Comparison of ENCODE assay signal across 8 cellular contexts in genomic region chr3:128878556-128879124, GRCh38. TPM values are rescaled to one million over a fixed set of nuclear protein-coding genes. Genes with fewer than 3 reads are reported as not detected.
A peak's percentile ranks its signal among the peaks of the same experiment; 100 is the strongest.
DNase-seq lines count a peak whose midpoint lies in the region; ATAC-seq and TF ChIP-seq lines count a peak whose summit lies in the region.

No MANE protein-coding gene starts in this region.

- TF ChIP-seq CTCF in Calu3 (IDR thresholded peaks at IDR 0.05; ENCODE audit: unreplicated experiment) = no peak
- no peak for TF ChIP-seq CTCF in WTC11 (IDR thresholded peaks at IDR 0.05)
- TF ChIP-seq CTCF in uterus (IDR thresholded peaks at IDR 0.05) = no peak

- peak overlapping the region; percentile 81 for H3K4me3 Mint-ChIP-seq in Calu3 (ENCODE audit: low read depth, unreplicated experiment)
- peak overlapping the region; percentile 83 for H3K4me3 Mint-ChIP-seq in WTC11
- peak overlapping the region; percentile 80 to 98 (median 92) for H3K4me3 Mint-ChIP-seq in naive B cell

- peaks cover 5 to 8% of the 10 kb centered on the region in 2 donors for H3K4me1 ChIP-seq in uterus

- peaks cover 43% of the 10 kb centered on the region for H3K4me1 Mint-ChIP-seq in Calu3 (ENCODE audit: low read depth, unreplicated experiment)
- H3K4me1 Mint-ChIP-seq in WTC11 = peaks cover 32% of the 10 kb centered on the region
- H3K4me1 Mint-ChIP-seq in naive B cell = peaks cover 27 to 60% (median 48%) of the 10 kb centered on the region in 3 donors

- H3K27ac Mint-ChIP-seq in Calu3 (ENCODE audit: unreplicated experiment) = peak overlapping the region; percentile 84
- H3K27ac Mint-ChIP-seq in WTC11 = peak overlapping the region; percentile 96
- peak overlapping the region; percentile 93 to 99 (median 98) for H3K27ac Mint-ChIP-seq in naive B cell

- no peak for TF ChIP-seq POLR2A in uterus (IDR thresholded peaks at IDR 0.05)

- ATAC-seq in GM19395 (IDR thresholded peaks at IDR 0.05; ENCODE audit: unreplicated experiment) (peak; percentile 7), WTC11 (peak; percentile 7), esophagus mucosa (peak; percentile 58), naive B cell (ENCODE audit: low read depth in 2 of 2) (peak; percentile 22 to 34)

- peak overlapping the region; percentile 94 to 95 for H3K27ac ChIP-seq in uterus

- BruUV-seq in Calu3 (replicated peaks; lab: Mats Ljungman, UMichigan) = TSS peak; percentile 94

- H3K27me3 ChIP-seq in uterus = no peaks in the 10 kb centered on the region

- H3K9me3 ChIP-seq in uterus = no peaks in the 10 kb centered on the region

- intact Hi-C loops in Calu3 (cut with micrococcal nuclease; ENCODE audit: unreplicated experiment) = loop anchor here (10.0 kb wide), 1 partner anchor 214 kb away; no protein-coding TSS in a partner anchor
- intact Hi-C loops in uterus (cut with DNase I; ENCODE audit: low total_unique reads) = no loop called here

- CTCF ChIA-PET in Calu3 (lab: Charles Lee) (interaction anchor here (0.5 to 3.7 kb wide), 13 partner anchors 9 to 261 kb away, joined by 3 to 15 read pairs (median 3); no protein-coding TSS in a partner anchor), WTC11 (lab: Charles Lee) (interaction anchor here (0.5 to 2.1 kb wide), 12 partner anchors 11 to 287 kb away, joined by 3 to 9 read pairs (median 4); partner anchors contain the start of gene CFAP92)

- H3K4me3 ChIP-seq in uterus = peak overlapping the region; percentile 66 to 87

- H3K36me3 ChIP-seq in uterus = no peaks in the 10 kb centered on the region

- H3K27me3 Mint-ChIP-seq in Calu3 (ENCODE audit: unreplicated experiment) = peaks cover 19% of the 10 kb centered on the region
- peaks cover 11% of the 10 kb centered on the region for H3K27me3 Mint-ChIP-seq in WTC11 (ENCODE audit: low read depth)
- no peaks in the 10 kb centered on the region for H3K27me3 Mint-ChIP-seq in naive B cell

- DNase-seq in Calu3 (peak; percentile 18), HuH-7.5 (ENCODE audit: low spot score) (peak; percentile 47), WTC11 (ENCODE audit: low spot score) (no peak), naive B cell (no peak), uterus (peak in 1 of 2 donors; percentile 26), GOT3 (lab: John Stamatoyannopoulos, UW) (no peak)

- H3K9me3 Mint-ChIP-seq in Calu3 (ENCODE audit: low read depth, unreplicated experiment) (no peaks in the 10 kb centered on the region), WTC11 (no peaks in the 10 kb centered on the region), naive B cell (no peaks in the 10 kb centered on the region)

- POLR2A ChIA-PET in WTC11 (lab: Charles Lee) = interaction anchor here (0.6 to 1.3 kb wide), 6 partner anchors 11 to 437 kb away, joined by 3 to 5 read pairs (median 4); partner anchors contain the start of gene CFAP92

- H3K36me3 Mint-ChIP-seq in Calu3 (ENCODE audit: insufficient read depth, unreplicated experiment) = peaks cover 49% of the 10 kb centered on the region
- H3K36me3 Mint-ChIP-seq in WTC11 = peaks cover 4% of the 10 kb centered on the region; the same call in 1 of the 2 replicates
- no peaks in the 10 kb centered on the region for H3K36me3 Mint-ChIP-seq in naive B cell

TF ChIP-seq in WTC11, 78 proteins besides CTCF, POLR2A, EP300 and RAD21:
- TF ChIP-seq TP53 (CRISPR knock-in tag; IDR thresholded peaks at IDR 0.05) (no peak), ZNF317 (CRISPR knock-in tag; IDR thresholded peaks at IDR 0.05; ENCODE audit: borderline replicate concordance, low read depth) (no peak), CBFB (CRISPR knock-in tag; IDR thresholded peaks at IDR 0.05; ENCODE audit: low read depth) (no peak), USF1 (CRISPR knock-in tag; IDR thresholded peaks at IDR 0.05) (no peak), NR2C2 (CRISPR knock-in tag; IDR thresholded peaks at IDR 0.05) (no peak), KAT7 (CRISPR knock-in tag; IDR thresholded peaks at IDR 0.05; ENCODE audit: borderline replicate concordance) (no peak), ETV6 (CRISPR knock-in tag; IDR thresholded peaks at IDR 0.05) (no peak)
- TF ChIP-seq, protein P1, sequence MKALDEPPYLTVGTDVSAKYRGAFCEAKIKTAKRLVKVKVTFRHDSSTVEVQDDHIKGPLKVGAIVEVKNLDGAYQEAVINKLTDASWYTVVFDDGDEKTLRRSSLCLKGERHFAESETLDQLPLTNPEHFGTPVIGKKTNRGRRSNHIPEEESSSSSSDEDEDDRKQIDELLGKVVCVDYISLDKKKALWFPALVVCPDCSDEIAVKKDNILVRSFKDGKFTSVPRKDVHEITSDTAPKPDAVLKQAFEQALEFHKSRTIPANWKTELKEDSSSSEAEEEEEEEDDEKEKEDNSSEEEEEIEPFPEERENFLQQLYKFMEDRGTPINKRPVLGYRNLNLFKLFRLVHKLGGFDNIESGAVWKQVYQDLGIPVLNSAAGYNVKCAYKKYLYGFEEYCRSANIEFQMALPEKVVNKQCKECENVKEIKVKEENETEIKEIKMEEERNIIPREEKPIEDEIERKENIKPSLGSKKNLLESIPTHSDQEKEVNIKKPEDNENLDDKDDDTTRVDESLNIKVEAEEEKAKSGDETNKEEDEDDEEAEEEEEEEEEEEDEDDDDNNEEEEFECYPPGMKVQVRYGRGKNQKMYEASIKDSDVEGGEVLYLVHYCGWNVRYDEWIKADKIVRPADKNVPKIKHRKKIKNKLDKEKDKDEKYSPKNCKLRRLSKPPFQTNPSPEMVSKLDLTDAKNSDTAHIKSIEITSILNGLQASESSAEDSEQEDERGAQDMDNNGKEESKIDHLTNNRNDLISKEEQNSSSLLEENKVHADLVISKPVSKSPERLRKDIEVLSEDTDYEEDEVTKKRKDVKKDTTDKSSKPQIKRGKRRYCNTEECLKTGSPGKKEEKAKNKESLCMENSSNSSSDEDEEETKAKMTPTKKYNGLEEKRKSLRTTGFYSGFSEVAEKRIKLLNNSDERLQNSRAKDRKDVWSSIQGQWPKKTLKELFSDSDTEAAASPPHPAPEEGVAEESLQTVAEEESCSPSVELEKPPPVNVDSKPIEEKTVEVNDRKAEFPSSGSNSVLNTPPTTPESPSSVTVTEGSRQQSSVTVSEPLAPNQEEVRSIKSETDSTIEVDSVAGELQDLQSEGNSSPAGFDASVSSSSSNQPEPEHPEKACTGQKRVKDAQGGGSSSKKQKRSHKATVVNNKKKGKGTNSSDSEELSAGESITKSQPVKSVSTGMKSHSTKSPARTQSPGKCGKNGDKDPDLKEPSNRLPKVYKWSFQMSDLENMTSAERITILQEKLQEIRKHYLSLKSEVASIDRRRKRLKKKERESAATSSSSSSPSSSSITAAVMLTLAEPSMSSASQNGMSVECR (CRISPR knock-in tag; IDR thresholded peaks at IDR 0.05; ENCODE audit: borderline replicate concordance) = no peak
- TF ChIP-seq, protein P2, sequence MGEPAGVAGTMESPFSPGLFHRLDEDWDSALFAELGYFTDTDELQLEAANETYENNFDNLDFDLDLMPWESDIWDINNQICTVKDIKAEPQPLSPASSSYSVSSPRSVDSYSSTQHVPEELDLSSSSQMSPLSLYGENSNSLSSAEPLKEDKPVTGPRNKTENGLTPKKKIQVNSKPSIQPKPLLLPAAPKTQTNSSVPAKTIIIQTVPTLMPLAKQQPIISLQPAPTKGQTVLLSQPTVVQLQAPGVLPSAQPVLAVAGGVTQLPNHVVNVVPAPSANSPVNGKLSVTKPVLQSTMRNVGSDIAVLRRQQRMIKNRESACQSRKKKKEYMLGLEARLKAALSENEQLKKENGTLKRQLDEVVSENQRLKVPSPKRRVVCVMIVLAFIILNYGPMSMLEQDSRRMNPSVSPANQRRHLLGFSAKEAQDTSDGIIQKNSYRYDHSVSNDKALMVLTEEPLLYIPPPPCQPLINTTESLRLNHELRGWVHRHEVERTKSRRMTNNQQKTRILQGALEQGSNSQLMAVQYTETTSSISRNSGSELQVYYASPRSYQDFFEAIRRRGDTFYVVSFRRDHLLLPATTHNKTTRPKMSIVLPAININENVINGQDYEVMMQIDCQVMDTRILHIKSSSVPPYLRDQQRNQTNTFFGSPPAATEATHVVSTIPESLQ (CRISPR knock-in tag; IDR thresholded peaks at IDR 0.05) = no peak
- TF ChIP-seq, protein P3, sequence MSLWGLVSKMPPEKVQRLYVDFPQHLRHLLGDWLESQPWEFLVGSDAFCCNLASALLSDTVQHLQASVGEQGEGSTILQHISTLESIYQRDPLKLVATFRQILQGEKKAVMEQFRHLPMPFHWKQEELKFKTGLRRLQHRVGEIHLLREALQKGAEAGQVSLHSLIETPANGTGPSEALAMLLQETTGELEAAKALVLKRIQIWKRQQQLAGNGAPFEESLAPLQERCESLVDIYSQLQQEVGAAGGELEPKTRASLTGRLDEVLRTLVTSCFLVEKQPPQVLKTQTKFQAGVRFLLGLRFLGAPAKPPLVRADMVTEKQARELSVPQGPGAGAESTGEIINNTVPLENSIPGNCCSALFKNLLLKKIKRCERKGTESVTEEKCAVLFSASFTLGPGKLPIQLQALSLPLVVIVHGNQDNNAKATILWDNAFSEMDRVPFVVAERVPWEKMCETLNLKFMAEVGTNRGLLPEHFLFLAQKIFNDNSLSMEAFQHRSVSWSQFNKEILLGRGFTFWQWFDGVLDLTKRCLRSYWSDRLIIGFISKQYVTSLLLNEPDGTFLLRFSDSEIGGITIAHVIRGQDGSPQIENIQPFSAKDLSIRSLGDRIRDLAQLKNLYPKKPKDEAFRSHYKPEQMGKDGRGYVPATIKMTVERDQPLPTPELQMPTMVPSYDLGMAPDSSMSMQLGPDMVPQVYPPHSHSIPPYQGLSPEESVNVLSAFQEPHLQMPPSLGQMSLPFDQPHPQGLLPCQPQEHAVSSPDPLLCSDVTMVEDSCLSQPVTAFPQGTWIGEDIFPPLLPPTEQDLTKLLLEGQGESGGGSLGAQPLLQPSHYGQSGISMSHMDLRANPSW (CRISPR knock-in tag; conservative IDR thresholded peaks at IDR 0.05; ENCODE audit: low read depth) = no peak
- TF ChIP-seq, protein P4, sequence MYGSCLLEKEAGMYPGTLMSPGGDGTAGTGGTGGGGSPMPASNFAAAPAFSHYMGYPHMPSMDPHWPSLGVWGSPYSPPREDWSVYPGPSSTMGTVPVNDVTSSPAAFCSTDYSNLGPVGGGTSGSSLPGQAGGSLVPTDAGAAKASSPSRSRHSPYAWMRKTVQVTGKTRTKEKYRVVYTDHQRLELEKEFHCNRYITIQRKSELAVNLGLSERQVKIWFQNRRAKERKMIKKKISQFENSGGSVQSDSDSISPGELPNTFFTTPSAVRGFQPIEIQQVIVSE (CRISPR knock-in tag; IDR thresholded peaks at IDR 0.05; ENCODE audit: borderline replicate concordance) = no peak

RNA-seq across cellular contexts. Expression of gene ACAD9, which starts 0.8 kb away (rescaled TPM):
- total RNA-seq in Calu3 (2022) (112 and 124 TPM in 2 replicates), WTC11 (2021) (31.2 to 35.2 TPM (median 31.8 TPM) in 3 replicates), esophagus mucosa (34.7 TPM), uterus (10 to 100 TPM; 13.1 to 51.4 (median 44.5) TPM)
- polyA plus RNA-seq in naive B cell (ENCODE audit: low read depth in 6 of 6) = 10 to 100 TPM in 4 of 6 donors, 1 to 10 TPM in 2; 8.6 to 20.4 (median 17.0) TPM

Comparison
In these comparisons a context has a peak if more than half of its experiments do, and no peak if none do; other contexts are left out.
1. DNase-seq: peak in Calu3 (single experiment) and HuH-7.5 (single experiment); none in WTC11 (single experiment), naive B cell (single experiment) and GOT3 (single experiment).
2. ATAC-seq: peak in every context shown above with its lines; median percentile 58 in esophagus mucosa; 28 in naive B cell; 7 in GM19395; 7 in WTC11.
3. Peak in every context shown above with its lines, with median percentiles within 50 percentile points of each other: H3K27ac Mint-ChIP-seq and H3K4me3 Mint-ChIP-seq.